ENCODE assay signal across 10 cellular contexts in the genomic region with DNA sequence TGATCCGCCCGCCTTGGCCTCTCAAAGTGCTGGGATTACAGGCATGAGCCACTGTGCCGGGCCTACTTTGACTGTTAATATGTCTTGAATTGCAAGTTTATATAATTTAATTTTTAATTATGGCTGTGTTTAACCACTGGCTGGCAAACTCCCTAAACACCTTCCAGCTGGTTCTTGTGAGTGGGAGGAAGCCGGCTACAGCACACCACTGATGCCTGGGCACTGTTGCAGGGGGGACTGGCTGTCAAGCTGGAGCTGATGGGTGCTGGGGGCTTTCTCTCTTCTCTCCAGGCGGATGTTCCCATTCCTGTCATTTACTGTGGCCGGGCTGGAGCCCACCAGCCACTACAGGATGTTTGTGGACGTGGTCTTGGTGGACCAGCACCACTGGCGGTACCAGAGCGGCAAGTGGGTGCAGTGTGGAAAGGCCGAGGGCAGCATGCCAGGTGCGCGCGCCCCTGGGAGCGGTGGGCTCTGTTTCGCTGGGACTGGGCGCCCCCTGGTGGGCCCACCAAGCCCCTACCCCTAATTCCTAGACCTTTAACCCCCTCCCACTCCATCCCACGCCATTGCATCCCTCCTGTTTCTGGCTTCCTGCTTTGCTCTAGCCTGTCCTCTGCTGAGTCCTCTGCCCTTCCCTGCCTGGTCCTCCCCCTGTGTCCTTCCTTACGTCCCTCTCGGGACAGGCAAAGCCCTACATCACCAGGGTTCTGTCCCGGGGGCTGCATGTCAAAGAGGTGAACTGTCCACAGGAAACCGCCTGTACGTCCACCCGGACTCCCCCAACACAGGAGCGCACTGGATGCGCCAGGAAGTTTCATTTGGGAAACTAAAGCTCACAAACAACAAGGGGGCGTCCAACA. TPM values are rescaled to one million over a fixed set of nuclear protein-coding genes. Genes with fewer than 3 reads are reported as not detected.
DNase-seq lines count a peak whose midpoint lies in the region; ATAC-seq and TF ChIP-seq lines count a peak whose summit lies in the region.
"Had no signal": no experiment of that assay in that cellular context is flagged by ENCODE, and none has a peak within 500 bp of the region (broad histone marks: within the 10 kb centered on the region; RNA-seq: fewer than 3 reads in every experiment).

No MANE protein-coding gene starts in this region.

- peaks cover 15 to 32% (median 16%) of the 10 kb centered on the region in 3 donors for H3K4me1 Mint-ChIP-seq in naive B cell

- no peaks in the 10 kb centered on the region for H3K36me3 Mint-ChIP-seq in naive B cell

- no peak overlapping the region for H3K4me3 ChIP-seq in astrocyte of the cerebellum (ENCODE audit: low read depth, low read length)
- H3K4me3 ChIP-seq: thoracic aorta had no signal

- H3K27me3 Mint-ChIP-seq in naive B cell = peaks cover 4 to 21% (median 8%) of the 10 kb centered on the region in 3 donors

- peak overlapping the region in 2 of 6 donors; percentile 69 to 94 for H3K27ac Mint-ChIP-seq in naive B cell

- DNase-seq in DMS79 treated with DMSO at 0.1 percent for 48 hours (lab: John Stamatoyannopoulos, UW) (peak; percentile 13), DMS79 (lab: John Stamatoyannopoulos, UW) (no peak), OCI-M1 (lab: John Stamatoyannopoulos, UW) (peak; percentile 62), astrocyte of the cerebellum (ENCODE audit: low read depth) (no peak), naive B cell (peak; percentile 63), T1000 (lab: John Stamatoyannopoulos, UW) (no peak)
- DNase-seq: left cardiac atrium had no signal

- in situ Hi-C loops in astrocyte of the cerebellum (cut with HindIII; ENCODE audit: low sequenced_read_pairs) = no loop called here

- TF ChIP-seq CTCF in astrocyte of the cerebellum (IDR thresholded peaks at IDR 0.05; ENCODE audit: low read depth, low read length, missing control alignments) = peak; percentile 47

- ATAC-seq in naive B cell (ENCODE audit: low read depth in 2 of 2) (peak; percentile 86 to 91), GM21515 (IDR thresholded peaks at IDR 0.05; ENCODE audit: unreplicated experiment) (no peak), HG02938 (IDR thresholded peaks at IDR 0.05; ENCODE audit: unreplicated experiment) (no peak)

- H3K9me3 Mint-ChIP-seq in naive B cell = peaks cover 0 to 2% (median 0%) of the 10 kb centered on the region in 7 donors

- peak overlapping the region in 1 of 8 donors; percentile 34 for H3K4me3 Mint-ChIP-seq in naive B cell

RNA-seq across cellular contexts. Expression of a gene that starts 9.5 kb away (rescaled TPM):
- polyA plus RNA-seq in naive B cell (ENCODE audit: low read depth in 6 of 6) = 1 to 10 TPM in 4 of 6 donors, under 1 TPM in 2; 0.11 to 2.9 (median 2.0) TPM

RNA-seq across cellular contexts. Expression of a gene that starts 48.6 kb away (rescaled TPM):
- polyA plus RNA-seq in naive B cell (ENCODE audit: low read depth in 6 of 6) = under 1 TPM in 4 of 6 donors, not detected in 2; 0.09 to 0.97 (median 0.24) TPM

Comparison
In these comparisons a context has a peak if more than half of its experiments do, and no peak if none do; other contexts are left out.
1. DNase-seq: peak in DMS79 treated with DMSO at 0.1 percent for 48 hours (single experiment), OCI-M1 (single experiment) and naive B cell (single experiment); none in DMS79 (single experiment), astrocyte of the cerebellum (single experiment) and T1000 (single experiment).
2. ATAC-seq: peak in naive B cell (2 of 2); none in GM21515 (single experiment) and HG02938 (single experiment).